In genomic region chr6:112086744-112087135, GRCh38 we compare ENCODE assay signal across 8 cellular contexts. TPM values are rescaled to one million over a fixed set of nuclear protein-coding genes. Genes with fewer than 3 reads are reported as not detected.
DNase-seq lines count a peak whose midpoint lies in the region; ATAC-seq, FAIRE-seq and TF ChIP-seq lines count a peak whose summit lies in the region.

No MANE protein-coding gene starts in this region.

- no peaks in the 10 kb centered on the region for H3K36me3 ChIP-seq in iPS DF 6.9 (ENCODE audit: control insufficient read depth, insufficient read depth, low read length)

- TF ChIP-seq CTCF in AG09309 (IDR thresholded peaks at IDR 0.05; ENCODE audit: control insufficient read depth, insufficient read depth, low read depth, low read length, missing control alignments) = peak; percentile 27

- ATAC-seq in HG02938 (IDR thresholded peaks at IDR 0.05; ENCODE audit: unreplicated experiment) = peak; percentile 20

- peaks cover 14% of the 10 kb centered on the region for H3K36me3 Mint-ChIP-seq in activated CD4-positive, alpha-beta memory T cell treated with anti-CD3 and anti-CD28 coated beads for 36 hours

- FAIRE-seq in GM18507 (lab: Jason Lieb, UNC) = peak; percentile 71

- H3K9me3 Mint-ChIP-seq in activated CD4-positive, alpha-beta memory T cell treated with anti-CD3 and anti-CD28 coated beads for 36 hours = no peaks in the 10 kb centered on the region

- no peak overlapping the region for H3K27ac Mint-ChIP-seq in activated CD4-positive, alpha-beta memory T cell treated with anti-CD3 and anti-CD28 coated beads for 36 hours

- peaks cover 9% of the 10 kb centered on the region for H3K4me1 Mint-ChIP-seq in activated CD4-positive, alpha-beta memory T cell treated with anti-CD3 and anti-CD28 coated beads for 36 hours (ENCODE audit: low read depth)

- WGBS in iPS DF 6.9 (ENCODE audit: insufficient coverage, insufficient read length) = no CpG with 5 or more reads among the region's 8 CpGs

- no peaks in the 10 kb centered on the region for H3K9me3 ChIP-seq in iPS DF 6.9 (ENCODE audit: control insufficient read depth, insufficient read depth, low read length)

- H3K27me3 ChIP-seq in iPS DF 6.9 (ENCODE audit: control insufficient read depth, insufficient read depth, low read length) = no peaks in the 10 kb centered on the region

- H3K4me1 ChIP-seq in iPS DF 6.9 (ENCODE audit: control insufficient read depth, insufficient read depth, low read length) = no peaks in the 10 kb centered on the region

- CTCF ChIA-PET in activated CD4-positive, alpha-beta memory T cell treated with anti-CD3 and anti-CD28 coated beads for 36 hours (lab: Charles Lee) = interaction anchor here (1.0 to 6.7 kb wide), 19 partner anchors 14 to 1772 kb away, joined by 3 to 133 read pairs (median 8); a partner anchor contains a TSS

- H3K4me3 ChIP-seq in AG09309 (ENCODE audit: control insufficient read depth, low read depth, low read length) = peak overlapping the region; percentile 62
- H3K4me3 ChIP-seq in iPS DF 6.9 (ENCODE audit: low read length) = peak overlapping the region; percentile 76; the same call in 1 of the 2 replicates
- H3K4me3 ChIP-seq in skin epidermis = peak overlapping the region; percentile 63 to 89 (median 81)

- H3K27ac ChIP-seq in angular gyrus (ENCODE audit: low read depth, low read length) = peak overlapping the region; percentile 29
- H3K27ac ChIP-seq in iPS DF 6.9 (ENCODE audit: low read length) = no peak overlapping the region
- peak overlapping the region in 20 of 21 experiments; percentile 65 to 91 (median 84) for H3K27ac ChIP-seq in skin epidermis

- intact Hi-C loops in activated CD4-positive, alpha-beta memory T cell treated with anti-CD3 and anti-CD28 coated beads for 36 hours (cut with micrococcal nuclease) = loop anchor here (1.0 to 10.0 kb wide), 12 partner anchors 30 to 1772 kb away; partner anchors contain the start of genes CDK19, FYN and REV3L

- POLR2A ChIA-PET in activated CD4-positive, alpha-beta memory T cell treated with anti-CD3 and anti-CD28 coated beads for 36 hours (lab: Charles Lee) = interaction anchor here (0.8 to 1.9 kb wide), 9 partner anchors 11 to 827 kb away, joined by 3 to 9 read pairs (median 3); partner anchors contain the start of genes REV3L and TRAF3IP2

- H3K27me3 Mint-ChIP-seq in activated CD4-positive, alpha-beta memory T cell treated with anti-CD3 and anti-CD28 coated beads for 36 hours = peaks cover 10% of the 10 kb centered on the region

- no peak overlapping the region for H3K4me3 Mint-ChIP-seq in activated CD4-positive, alpha-beta memory T cell treated with anti-CD3 and anti-CD28 coated beads for 36 hours

- DNase-seq in AG09309 (ENCODE audit: low read depth) (peak; percentile 18), GM18507 (ENCODE audit: extremely low spot score, insufficient read length, low read depth) (no peak), NCI-H1694 (lab: John Stamatoyannopoulos, UW) (peak; percentile 25), iPS DF 6.9 (ENCODE audit: low read depth, low spot score) (no peak)
- no peak for DNase-seq in activated CD4-positive, alpha-beta memory T cell treated with anti-CD3 and anti-CD28 coated beads for 36 hours

RNA-seq across cellular contexts. Expression of gene TUBE1, which starts 0.5 kb away (rescaled TPM):
- 10 to 100 TPM; 37.2 to 39.2 TPM for total RNA-seq in activated CD4-positive, alpha-beta memory T cell treated with anti-CD3 and anti-CD28 coated beads for 36 hours

RNA-seq across cellular contexts. Expression of gene FAM229B, which starts 0.7 kb away (rescaled TPM):
- total RNA-seq in activated CD4-positive, alpha-beta memory T cell treated with anti-CD3 and anti-CD28 coated beads for 36 hours = 1 to 10 TPM; 6.7 to 7.3 TPM

RNA-seq across cellular contexts. Expression of gene CCN6, which starts 32.8 kb away (rescaled TPM):
- under 1 TPM in 1 of 2 experiments, not detected in 1; 0.70 TPM for total RNA-seq in activated CD4-positive, alpha-beta memory T cell treated with anti-CD3 and anti-CD28 coated beads for 36 hours

Comparison
In these comparisons a context has a peak if more than half of its experiments do, and no peak if none do; other contexts are left out.
1. DNase-seq: peak in AG09309 (single experiment) and NCI-H1694 (single experiment); none in GM18507 (single experiment), iPS DF 6.9 (single experiment) and activated CD4-positive, alpha-beta memory T cell treated with anti-CD3 and anti-CD28 coated beads for 36 hours (single experiment).
2. Peak in every context shown above with its lines, with median percentiles within 50 percentile points of each other: H3K4me3 ChIP-seq.